ENCODE assay signal across 1 cellular context in genomic region chr15:71396536-71397125, GRCh38.
A peak's percentile ranks its signal among the peaks of the same experiment; 100 is the strongest.
TF ChIP-seq lines count a peak whose summit lies in the region.

No MANE protein-coding gene starts in this region.

TF ChIP-seq in liver, 16 proteins besides CTCF, POLR2A, EP300 and RAD21 (continued from another document):
- TF ChIP-seq, protein P1, sequence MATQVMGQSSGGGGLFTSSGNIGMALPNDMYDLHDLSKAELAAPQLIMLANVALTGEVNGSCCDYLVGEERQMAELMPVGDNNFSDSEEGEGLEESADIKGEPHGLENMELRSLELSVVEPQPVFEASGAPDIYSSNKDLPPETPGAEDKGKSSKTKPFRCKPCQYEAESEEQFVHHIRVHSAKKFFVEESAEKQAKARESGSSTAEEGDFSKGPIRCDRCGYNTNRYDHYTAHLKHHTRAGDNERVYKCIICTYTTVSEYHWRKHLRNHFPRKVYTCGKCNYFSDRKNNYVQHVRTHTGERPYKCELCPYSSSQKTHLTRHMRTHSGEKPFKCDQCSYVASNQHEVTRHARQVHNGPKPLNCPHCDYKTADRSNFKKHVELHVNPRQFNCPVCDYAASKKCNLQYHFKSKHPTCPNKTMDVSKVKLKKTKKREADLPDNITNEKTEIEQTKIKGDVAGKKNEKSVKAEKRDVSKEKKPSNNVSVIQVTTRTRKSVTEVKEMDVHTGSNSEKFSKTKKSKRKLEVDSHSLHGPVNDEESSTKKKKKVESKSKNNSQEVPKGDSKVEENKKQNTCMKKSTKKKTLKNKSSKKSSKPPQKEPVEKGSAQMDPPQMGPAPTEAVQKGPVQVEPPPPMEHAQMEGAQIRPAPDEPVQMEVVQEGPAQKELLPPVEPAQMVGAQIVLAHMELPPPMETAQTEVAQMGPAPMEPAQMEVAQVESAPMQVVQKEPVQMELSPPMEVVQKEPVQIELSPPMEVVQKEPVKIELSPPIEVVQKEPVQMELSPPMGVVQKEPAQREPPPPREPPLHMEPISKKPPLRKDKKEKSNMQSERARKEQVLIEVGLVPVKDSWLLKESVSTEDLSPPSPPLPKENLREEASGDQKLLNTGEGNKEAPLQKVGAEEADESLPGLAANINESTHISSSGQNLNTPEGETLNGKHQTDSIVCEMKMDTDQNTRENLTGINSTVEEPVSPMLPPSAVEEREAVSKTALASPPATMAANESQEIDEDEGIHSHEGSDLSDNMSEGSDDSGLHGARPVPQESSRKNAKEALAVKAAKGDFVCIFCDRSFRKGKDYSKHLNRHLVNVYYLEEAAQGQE (IDR thresholded peaks at IDR 0.05), result no peak
- TF ChIP-seq NR2F2 (IDR thresholded peaks at IDR 0.05) (no peak), YY1 (IDR thresholded peaks at IDR 0.05) (peak; percentile 52), MAX (IDR thresholded peaks at IDR 0.05) (peak; percentile 20), ZBTB33 (IDR thresholded peaks at IDR 0.05) (no peak), HNF4A (conservative IDR thresholded peaks at IDR 0.05) (peak; percentile 69 to 71)
TF ChIP-seq in liver: peak in this region for 8.
